Comparison of ENCODE assay signal across 8 cellular contexts in genomic region chr11:12680246-12680939, GRCh38. TPM values are rescaled to one million over a fixed set of nuclear protein-coding genes. Genes with fewer than 3 reads are reported as not detected.
A peak's percentile ranks its signal among the peaks of the same experiment; 100 is the strongest.
DNase-seq lines count a peak whose midpoint lies in the region; ATAC-seq, FAIRE-seq and TF ChIP-seq lines count a peak whose summit lies in the region.

No MANE protein-coding gene starts in this region.

- 22 to 31% (median 23%) methylated on average over 21 of the region's 21 CpGs for WGBS in psoas muscle, 3 donors

- no peak overlapping the region for H2AFZ ChIP-seq in astrocyte (ENCODE audit: low read depth, low read length)

- no peaks in the 10 kb centered on the region for H3K9me3 ChIP-seq in astrocyte (ENCODE audit: insufficient read depth, low read depth, low read length)
- no peaks in the 10 kb centered on the region for H3K9me3 ChIP-seq in right atrium auricular region
- no peaks in the 10 kb centered on the region for H3K9me3 ChIP-seq in psoas muscle

- ATAC-seq in psoas muscle (peak; percentile 83 to 93 (median 88)), GM19463 (IDR thresholded peaks at IDR 0.05; ENCODE audit: unreplicated experiment) (no peak), GM19397 (IDR thresholded peaks at IDR 0.05; ENCODE audit: unreplicated experiment) (no peak)
- no peak for ATAC-seq in activated CD4-positive, CD25-positive, alpha-beta regulatory T cell treated with anti-CD3 and anti-CD28 coated beads, Interleukin-2, amount 50 U/mL, for 24 hours

- no peaks in the 10 kb centered on the region for H3K9me3 Mint-ChIP-seq in astrocyte (ENCODE audit: unreplicated experiment)

- peaks cover 68% of the 10 kb centered on the region for H3K4me1 Mint-ChIP-seq in astrocyte (ENCODE audit: low read depth, unreplicated experiment)

- H3K4me3 Mint-ChIP-seq in astrocyte (ENCODE audit: unreplicated experiment) = peak overlapping the region; percentile 73

- intact Hi-C loops in psoas muscle (cut with DNase I) = no loop called here

- H3K36me3 Mint-ChIP-seq in astrocyte (ENCODE audit: low read depth, unreplicated experiment) = peaks cover 3% of the 10 kb centered on the region

- H3K4me2 ChIP-seq in astrocyte (ENCODE audit: low read length) = peak overlapping the region; percentile 94

- TF ChIP-seq CTCF in astrocyte (IDR thresholded peaks at IDR 0.05; ENCODE audit: insufficient read depth, low read depth, low read length) (no peak), right atrium auricular region (IDR thresholded peaks at IDR 0.05) (no peak), psoas muscle (IDR thresholded peaks at IDR 0.05) (no peak)

- H3K4me1 ChIP-seq in astrocyte (ENCODE audit: insufficient read depth, low read length) (peaks cover 53% of the 10 kb centered on the region), right atrium auricular region (peaks cover 0 to 79% of the 10 kb centered on the region in 2 donors), psoas muscle (peaks cover 87% of the 10 kb centered on the region)

- DNase-seq in H7 (peak; percentile 79), NCI-H2196 treated with DMSO at 0.1 percent for 48 hours (lab: John Stamatoyannopoulos, UW; ENCODE audit: unreplicated experiment) (peak; percentile 95), astrocyte (ENCODE audit: low read depth) (peak; percentile 94), right atrium auricular region (ENCODE audit: low spot score) (peak; percentile 92), psoas muscle (peak; percentile 79 to 91)

- no peak for FAIRE-seq in astrocyte (lab: Jason Lieb, UNC)

- no peaks in the 10 kb centered on the region for H3K27me3 Mint-ChIP-seq in astrocyte (ENCODE audit: low read depth, unreplicated experiment)

- H3K36me3 ChIP-seq in H7 (replicated peaks; ENCODE audit: control insufficient read depth, insufficient read depth, low read length) = no peaks in the 10 kb centered on the region; the same call in 1 of the 2 replicates
- H3K36me3 ChIP-seq in astrocyte (ENCODE audit: insufficient read depth, low read length) = peaks cover 2% of the 10 kb centered on the region
- no peaks in the 10 kb centered on the region for H3K36me3 ChIP-seq in right atrium auricular region
- H3K36me3 ChIP-seq in psoas muscle (ENCODE audit: insufficient read depth in 1 of 2, low read depth in 1 of 2) = no peaks in the 10 kb centered on the region

- H3K9ac ChIP-seq in astrocyte (ENCODE audit: low read length) = peak overlapping the region; percentile 94

- peak overlapping the region; percentile 54 for H3K27ac ChIP-seq in astrocyte (ENCODE audit: low read depth, low read length)
- H3K27ac ChIP-seq in right atrium auricular region = peak overlapping the region; percentile 25 to 58
- peak overlapping the region; percentile 96 for H3K27ac ChIP-seq in psoas muscle

- H3K4me3 ChIP-seq in H7 (ENCODE audit: insufficient read depth, low read depth, low read length) (no peak overlapping the region), astrocyte (ENCODE audit: insufficient read depth, low read depth, low read length) (peak overlapping the region; percentile 17), right atrium auricular region (peak overlapping the region in 1 of 2 donors; percentile 7), psoas muscle (peak overlapping the region; percentile 83)

- H4K20me1 ChIP-seq in astrocyte (ENCODE audit: insufficient read depth, low read length) = peaks cover 72% of the 10 kb centered on the region

- no peaks in the 10 kb centered on the region; the same call in 1 of the 2 replicates for H3K27me3 ChIP-seq in H7 (ENCODE audit: control insufficient read depth, insufficient read depth, low read length)
- no peaks in the 10 kb centered on the region for H3K27me3 ChIP-seq in astrocyte (ENCODE audit: insufficient read depth, low read length)
- no peaks in the 10 kb centered on the region for H3K27me3 ChIP-seq in right atrium auricular region
- H3K27me3 ChIP-seq in psoas muscle (ENCODE audit: insufficient read depth in 3 of 3, low read length in 2 of 3) = no peaks in the 10 kb centered on the region

- H3K27ac Mint-ChIP-seq in astrocyte (ENCODE audit: unreplicated experiment) = peak overlapping the region; percentile 84

- H3K79me2 ChIP-seq in astrocyte (ENCODE audit: insufficient read depth, low read length) = peaks cover 100% of the 10 kb centered on the region

RNA-seq across cellular contexts. Expression of gene TEAD1, which starts 6.2 kb away (rescaled TPM):
- 58.0 and 78.1 TPM in 2 replicates for total RNA-seq in H7 (2014; rRNA removed; shearing (Covaris generic))
- total RNA-seq in astrocyte (141 and 149 TPM in 2 replicates), right atrium auricular region (10 to 100 TPM; 73.8 to 99.8 TPM), psoas muscle (100 to 1,000 TPM; 111 to 178 (median 141) TPM)
- polyA plus RNA-seq in psoas muscle = 100 to 1,000 TPM in 1 of 3 donors, 10 to 100 TPM in 2; 11.3 to 112 (median 19.6) TPM

Comparison
In these comparisons a context has a peak if more than half of its experiments do, and no peak if none do; other contexts are left out.
1. H3K27ac ChIP-seq: peak in every context shown above with its lines; median percentile 96 in psoas muscle; 54 in astrocyte; 42 in right atrium auricular region.
2. ATAC-seq: peak in psoas muscle (4 of 4); none in activated CD4-positive, CD25-positive, alpha-beta regulatory T cell treated with anti-CD3 and anti-CD28 coated beads, Interleukin-2, amount 50 U/mL, for 24 hours (0 of 2), GM19463 (single experiment) and GM19397 (single experiment).
3. Peak in every context shown above with its lines, with median percentiles within 50 percentile points of each other: DNase-seq.